ENCODE assay signal across 1 cellular context in the genomic region with DNA sequence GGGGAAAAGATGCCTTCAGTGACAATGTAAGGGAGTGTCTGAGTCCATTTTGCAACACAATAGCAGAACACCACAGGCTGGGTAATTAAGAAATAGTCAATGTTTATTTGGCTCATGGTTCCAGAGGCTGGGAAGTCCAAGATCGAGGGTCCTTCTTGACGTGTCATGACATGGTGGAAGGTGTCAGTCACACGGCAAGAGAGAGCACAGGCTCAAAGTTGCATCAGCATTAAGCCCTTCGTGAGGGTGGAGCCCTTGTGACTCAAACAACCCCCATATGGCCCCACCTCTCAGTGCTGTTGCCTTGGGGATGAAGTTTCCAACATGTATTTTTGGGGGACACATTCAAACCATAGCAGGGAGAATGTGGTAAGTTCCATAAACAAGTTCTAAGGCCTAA.
TF ChIP-seq lines count a peak whose summit lies in the region.

No MANE protein-coding gene starts in this region.

TF ChIP-seq in WTC11, 78 proteins besides CTCF, POLR2A, EP300 and RAD21 (continued from another document):
- 0 out of 2 replicates have a peak, but pooled peaks have one; percentile 46 for TF ChIP-seq GABPB1 (CRISPR knock-in tag; IDR thresholded peaks at IDR 0.05)
- no peak for TF ChIP-seq HMGXB4 (CRISPR knock-in tag; IDR thresholded peaks at IDR 0.05)
TF ChIP-seq in WTC11: peak in this region for 1.
